ENCODE assay signal across 1 cellular context in genomic region chr21:34732388-34732821, GRCh38.
TF ChIP-seq lines count a peak whose summit lies in the region.

No MANE protein-coding gene starts in this region.

TF ChIP-seq in K562, 482 proteins besides CTCF, POLR2A, EP300 and RAD21 (continued from another document):
- TF ChIP-seq PHB (CRISPR knock-in tag; IDR thresholded peaks at IDR 0.05): no peak
- TF ChIP-seq ATF2 (CRISPR knock-in tag; IDR thresholded peaks at IDR 0.05): no peak
- TF ChIP-seq, protein P1, sequence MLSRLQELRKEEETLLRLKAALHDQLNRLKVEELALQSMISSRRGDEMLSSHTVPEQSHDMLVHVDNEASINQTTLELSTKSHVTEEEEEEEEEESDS (CRISPR knock-in tag; IDR thresholded peaks at IDR 0.05): no peak
- TF ChIP-seq ZNF449 (CRISPR knock-in tag; IDR thresholded peaks at IDR 0.05): no peak
- TF ChIP-seq BHLHE40 (IDR thresholded peaks at IDR 0.05; ENCODE audit: low read length): no peak
- TF ChIP-seq TEAD1 (CRISPR knock-in tag; IDR thresholded peaks at IDR 0.05): peak in 1 of 2 experiments; percentile 10; a peak in 1 of 4 replicates
- no peak for TF ChIP-seq BRCA1 (IDR thresholded peaks at IDR 0.05)
- no peak for TF ChIP-seq BRCA1 (CRISPR knock-in tag; IDR thresholded peaks at IDR 0.05)
- TF ChIP-seq, protein P2, sequence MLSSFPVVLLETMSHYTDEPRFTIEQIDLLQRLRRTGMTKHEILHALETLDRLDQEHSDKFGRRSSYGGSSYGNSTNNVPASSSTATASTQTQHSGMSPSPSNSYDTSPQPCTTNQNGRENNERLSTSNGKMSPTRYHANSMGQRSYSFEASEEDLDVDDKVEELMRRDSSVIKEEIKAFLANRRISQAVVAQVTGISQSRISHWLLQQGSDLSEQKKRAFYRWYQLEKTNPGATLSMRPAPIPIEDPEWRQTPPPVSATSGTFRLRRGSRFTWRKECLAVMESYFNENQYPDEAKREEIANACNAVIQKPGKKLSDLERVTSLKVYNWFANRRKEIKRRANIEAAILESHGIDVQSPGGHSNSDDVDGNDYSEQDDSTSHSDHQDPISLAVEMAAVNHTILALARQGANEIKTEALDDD (IDR thresholded peaks at IDR 0.05): 0 out of 2 replicates have a peak, but pooled peaks have one; percentile 14
- no peak for TF ChIP-seq ADNP (tag; IDR thresholded peaks at IDR 0.05)
